1 cellular context compared by ENCODE assay signal in genomic region chr14:22824711-22825359, GRCh38.
TF ChIP-seq lines count a peak whose summit lies in the region.

No MANE protein-coding gene starts in this region.

TF ChIP-seq in endothelial cell of umbilical vein, 7 proteins besides CTCF, POLR2A, EP300 and RAD21:
- TF ChIP-seq FOS (IDR thresholded peaks at IDR 0.05; ENCODE audit: borderline replicate concordance, insufficient read depth, low read length) (peak; percentile 79), POLR2AphosphoS5 (IDR thresholded peaks at IDR 0.05; ENCODE audit: insufficient read depth, low read depth, low read length) (peak; percentile 58), MYC (IDR thresholded peaks at IDR 0.05; ENCODE audit: low read depth, low read length) (no peak), MAX (IDR thresholded peaks at IDR 0.05; ENCODE audit: insufficient read depth, insufficient read length) (no peak), GATA2 (IDR thresholded peaks at IDR 0.05; ENCODE audit: insufficient read depth, insufficient read length, low read depth, low read length) (no peak), EZH2 (IDR thresholded peaks at IDR 0.05; ENCODE audit: borderline replicate concordance, low read depth, low read length, severe bottlenecking) (no peak), JUN (IDR thresholded peaks at IDR 0.05; ENCODE audit: borderline replicate concordance, insufficient read depth, insufficient read length, low read depth) (peak; percentile 80)
